ENCODE assay signal across 15 cellular contexts in genomic region chr3:142563491-142563997, GRCh38. TPM values are rescaled to one million over a fixed set of nuclear protein-coding genes. Genes with fewer than 3 reads are reported as not detected.
DNase-seq lines count a peak whose midpoint lies in the region.
"Had no signal": no experiment of that assay in that cellular context is flagged by ENCODE, and none has a peak within 500 bp of the region (broad histone marks: within the 10 kb centered on the region; RNA-seq: fewer than 3 reads in every experiment).

No MANE protein-coding gene starts in this region.

- intact Hi-C loops in activated naive CD4-positive, alpha-beta T cell treated with anti-CD3 and anti-CD28 coated beads for 36 hours (cut with micrococcal nuclease) = loop anchor here (1.0 to 5.0 kb wide), 2 partner anchors 15 to 116 kb away; partner anchors contain the start of genes ATR and XRN1

- H3K36me3 Mint-ChIP-seq in activated naive CD4-positive, alpha-beta T cell treated with anti-CD3 and anti-CD28 coated beads for 36 hours (ENCODE audit: low read depth) = peaks cover 34% of the 10 kb centered on the region
- peaks cover 43% of the 10 kb centered on the region for H3K36me3 Mint-ChIP-seq in activated naive CD4-positive, alpha-beta T cell treated with anti-CD3 and anti-CD28 coated beads, Interleukin-2, amount 10 ng/mL, durations not matched to agents 7 days and 5 days
- peaks cover 39% of the 10 kb centered on the region for H3K36me3 Mint-ChIP-seq in activated CD4-positive, alpha-beta memory T cell treated with anti-CD3 and anti-CD28 coated beads, Interleukin-2, amount 10 ng/mL, durations not matched to agents 7 days and 5 days (ENCODE audit: low read depth)

- no peak for DNase-seq in activated naive CD4-positive, alpha-beta T cell treated with anti-CD3 and anti-CD28 coated beads for 36 hours
- no peak for DNase-seq in activated naive CD4-positive, alpha-beta T cell treated with anti-CD3 and anti-CD28 coated beads, Interleukin-2, amount 10 ng/mL, durations not matched to agents 7 days and 5 days
- no peak for DNase-seq in activated CD4-positive, alpha-beta memory T cell treated with anti-CD3 and anti-CD28 coated beads, Interleukin-2, amount 10 ng/mL, durations not matched to agents 7 days and 5 days
- peak; percentile 66 for DNase-seq in kidney tubule cell (ENCODE audit: low spot score)
- DNase-seq in nucleus accumbens (lab: John Stamatoyannopoulos, UW) = no peak
- DNase-seq in NCI-H2029 (lab: John Stamatoyannopoulos, UW) = no peak
- no peak for DNase-seq in UCSD-AML1 (lab: John Stamatoyannopoulos, UW; ENCODE audit: unreplicated experiment)
- DNase-seq: C1 segment of cervical spinal cord, HFFc6, NCI-H1048, NCI-H1436 treated with DMSO at 0.1 percent for 48 hours, NCI-H2081 treated with DMSO at 0.1 percent for 48 hours, NCI-H510A, NCI-H82, PC-3 had no signal

- POLR2A ChIA-PET in activated CD4-positive, alpha-beta memory T cell treated with anti-CD3 and anti-CD28 coated beads, Interleukin-2, amount 10 ng/mL, durations not matched to agents 7 days and 5 days (lab: Charles Lee) = interaction anchor here (1.1 kb wide), 1 partner anchor 15 kb away, joined by 6 read pairs; the partner anchor contains the start of gene ATR

- H3K4me3 Mint-ChIP-seq in activated naive CD4-positive, alpha-beta T cell treated with anti-CD3 and anti-CD28 coated beads for 36 hours = no peak overlapping the region
- no peak overlapping the region for H3K4me3 Mint-ChIP-seq in activated naive CD4-positive, alpha-beta T cell treated with anti-CD3 and anti-CD28 coated beads, Interleukin-2, amount 10 ng/mL, durations not matched to agents 7 days and 5 days
- H3K4me3 Mint-ChIP-seq in activated CD4-positive, alpha-beta memory T cell treated with anti-CD3 and anti-CD28 coated beads, Interleukin-2, amount 10 ng/mL, durations not matched to agents 7 days and 5 days = no peak overlapping the region
- H3K4me3 Mint-ChIP-seq: HFFc6 had no signal

- H3K27ac Mint-ChIP-seq in activated naive CD4-positive, alpha-beta T cell treated with anti-CD3 and anti-CD28 coated beads for 36 hours = peak overlapping the region; percentile 88
- H3K27ac Mint-ChIP-seq in activated naive CD4-positive, alpha-beta T cell treated with anti-CD3 and anti-CD28 coated beads, Interleukin-2, amount 10 ng/mL, durations not matched to agents 7 days and 5 days = no peak overlapping the region
- peak overlapping the region; percentile 3 for H3K27ac Mint-ChIP-seq in activated CD4-positive, alpha-beta memory T cell treated with anti-CD3 and anti-CD28 coated beads, Interleukin-2, amount 10 ng/mL, durations not matched to agents 7 days and 5 days
- H3K27ac Mint-ChIP-seq: HFFc6 had no signal

- no peaks in the 10 kb centered on the region for H3K9me3 Mint-ChIP-seq in activated naive CD4-positive, alpha-beta T cell treated with anti-CD3 and anti-CD28 coated beads for 36 hours
- H3K9me3 Mint-ChIP-seq in activated naive CD4-positive, alpha-beta T cell treated with anti-CD3 and anti-CD28 coated beads, Interleukin-2, amount 10 ng/mL, durations not matched to agents 7 days and 5 days = peaks cover 2% of the 10 kb centered on the region
- no peaks in the 10 kb centered on the region for H3K9me3 Mint-ChIP-seq in activated CD4-positive, alpha-beta memory T cell treated with anti-CD3 and anti-CD28 coated beads, Interleukin-2, amount 10 ng/mL, durations not matched to agents 7 days and 5 days
- H3K9me3 Mint-ChIP-seq: HFFc6 had no signal

- no peaks in the 10 kb centered on the region for H3K27me3 Mint-ChIP-seq in activated naive CD4-positive, alpha-beta T cell treated with anti-CD3 and anti-CD28 coated beads for 36 hours (ENCODE audit: low read depth)
- H3K27me3 Mint-ChIP-seq in activated naive CD4-positive, alpha-beta T cell treated with anti-CD3 and anti-CD28 coated beads, Interleukin-2, amount 10 ng/mL, durations not matched to agents 7 days and 5 days = no peaks in the 10 kb centered on the region
- H3K27me3 Mint-ChIP-seq in activated CD4-positive, alpha-beta memory T cell treated with anti-CD3 and anti-CD28 coated beads, Interleukin-2, amount 10 ng/mL, durations not matched to agents 7 days and 5 days = no peaks in the 10 kb centered on the region

- CTCF ChIA-PET in activated naive CD4-positive, alpha-beta T cell treated with anti-CD3 and anti-CD28 coated beads for 36 hours (lab: Charles Lee) = no interaction called here
- CTCF ChIA-PET in activated naive CD4-positive, alpha-beta T cell treated with anti-CD3 and anti-CD28 coated beads, Interleukin-2, amount 10 ng/mL, durations not matched to agents 7 days and 5 days (lab: Charles Lee) = interaction anchor here (1.3 kb wide), 1 partner anchor 13 kb away, joined by 5 read pairs; no protein-coding TSS in a partner anchor
- CTCF ChIA-PET in activated CD4-positive, alpha-beta memory T cell treated with anti-CD3 and anti-CD28 coated beads, Interleukin-2, amount 10 ng/mL, durations not matched to agents 7 days and 5 days (lab: Charles Lee) = no interaction called here

- peaks cover 22% of the 10 kb centered on the region for H3K4me1 Mint-ChIP-seq in activated naive CD4-positive, alpha-beta T cell treated with anti-CD3 and anti-CD28 coated beads for 36 hours (ENCODE audit: low read depth)
- peaks cover 2% of the 10 kb centered on the region for H3K4me1 Mint-ChIP-seq in activated naive CD4-positive, alpha-beta T cell treated with anti-CD3 and anti-CD28 coated beads, Interleukin-2, amount 10 ng/mL, durations not matched to agents 7 days and 5 days
- H3K4me1 Mint-ChIP-seq in activated CD4-positive, alpha-beta memory T cell treated with anti-CD3 and anti-CD28 coated beads, Interleukin-2, amount 10 ng/mL, durations not matched to agents 7 days and 5 days = peaks cover 9% of the 10 kb centered on the region

RNA-seq across cellular contexts. Expression of gene ATR, which starts 15.0 kb away (rescaled TPM):
- total RNA-seq in activated naive CD4-positive, alpha-beta T cell treated with anti-CD3 and anti-CD28 coated beads for 36 hours = 10 to 100 TPM; 42.5 to 43.1 TPM
- 10 to 100 TPM; 24.5 to 24.7 TPM for total RNA-seq in activated CD4-positive, alpha-beta memory T cell treated with anti-CD3 and anti-CD28 coated beads, Interleukin-2, amount 10 ng/mL, durations not matched to agents 7 days and 5 days

RNA-seq across cellular contexts. Expression of gene PLS1, which starts 32.6 kb away (rescaled TPM):
- total RNA-seq in activated naive CD4-positive, alpha-beta T cell treated with anti-CD3 and anti-CD28 coated beads for 36 hours = 1 to 10 TPM; 5.3 to 5.4 TPM
- 1 to 10 TPM; 3.1 to 3.6 TPM for total RNA-seq in activated CD4-positive, alpha-beta memory T cell treated with anti-CD3 and anti-CD28 coated beads, Interleukin-2, amount 10 ng/mL, durations not matched to agents 7 days and 5 days
